ENCODE assay signal across 21 cellular contexts in genomic region chr17:28580925-28581324, GRCh38.
"Had no signal": no experiment of that assay in that cellular context is flagged by ENCODE, and none has a peak within 500 bp of the region (broad histone marks: within the 10 kb centered on the region; RNA-seq: fewer than 3 reads in every experiment).

No MANE protein-coding gene starts in this region.

- H3K9me3 ChIP-seq: mucosa of descending colon, neutrophil, thoracic aorta had no signal

- H3K27ac ChIP-seq: neutrophil, skin epidermis, thoracic aorta had no signal

- H3K4me3 ChIP-seq: mucosa of descending colon, skin epidermis, thoracic aorta had no signal

- DNase-seq: activated CD4-positive, alpha-beta T cell treated with anti-CD3 and anti-CD28 coated beads for 4 hours; activated CD4-positive, alpha-beta T cell treated with anti-CD3 and anti-CD28 coated beads, Interleukin-2, amount 50 U/mL, for 4 hours; activated gamma-delta T cell; activated T-cell treated with anti-CD3 and anti-CD28 coated beads, Interleukin-2, amount 50 U/mL, for 4 hours; anterior cingulate cortex; endodermal cell; foreskin fibroblast; head of caudate nucleus; hippocampal formation; left cardiac atrium; left ventricle myocardium superior; mucosa of descending colon; stimulated activated CD4-positive, alpha-beta T cell treated with anti-CD3 and anti-CD28 coated beads, Interleukin-12 subunit alpha, Interleukin-12 subunit beta, amount 100 ng/mL, for 4 hours; stimulated activated CD4-positive, alpha-beta T cell treated with anti-CD3 and anti-CD28 coated beads, Interleukin-4, amount 100 ng/mL, for 1 hour; trophoblast cell had no signal

- H3K27me3 ChIP-seq: neutrophil had no signal

- ATAC-seq: activated T-cell treated with anti-CD3 and anti-CD28 coated beads, Interleukin-2, amount 50 U/mL, for 4 hours; esophagus mucosa; left cardiac atrium; left ventricle myocardium superior; mucosa of descending colon; natural killer cell treated with Interleukin-12 subunit alpha and Interleukin-12 subunit beta and Interleukin-15 and Interleukin-18, amount 100 ng/mL, for 72 hours; sciatic nerve had no signal
